8 cellular contexts compared by ENCODE assay signal in the genomic region with DNA sequence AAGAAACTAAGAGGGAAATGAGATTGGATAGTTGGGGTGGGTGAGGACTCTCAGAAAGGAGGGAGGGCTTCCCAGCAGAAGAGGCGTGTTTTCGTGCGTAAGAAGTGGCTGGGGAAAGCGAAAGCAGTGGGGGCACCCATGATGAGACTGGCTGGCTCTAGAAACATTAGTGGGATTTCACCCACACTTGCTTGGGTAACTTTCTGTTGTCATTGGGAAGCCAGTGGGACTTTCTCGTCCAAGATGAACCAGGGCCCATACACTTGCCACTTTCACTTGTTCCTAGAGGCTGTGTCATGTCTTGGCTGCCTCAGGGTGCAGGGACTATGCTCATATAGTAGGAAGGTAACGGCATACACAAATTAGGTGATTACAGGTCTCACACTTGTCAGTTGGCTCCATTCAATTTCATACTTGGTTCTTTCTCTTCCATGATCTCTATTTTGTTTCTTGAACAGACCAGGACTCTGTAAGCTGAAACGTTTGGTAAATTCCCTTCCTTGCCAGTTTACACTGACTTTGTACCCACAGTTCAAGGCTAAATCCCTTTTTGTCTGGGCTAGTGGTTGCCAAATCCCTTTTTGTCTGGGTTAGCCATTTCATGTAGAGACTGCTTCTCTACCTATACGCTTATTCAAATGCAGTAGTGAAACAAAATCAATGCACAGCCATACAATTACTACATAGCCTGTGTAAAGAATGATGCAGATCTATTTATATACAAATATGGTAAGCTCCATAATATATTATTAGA.
DNase-seq lines count a peak whose midpoint lies in the region; ATAC-seq and TF ChIP-seq lines count a peak whose summit lies in the region.

No MANE protein-coding gene starts in this region.

- TF ChIP-seq POLR2A in GM18505 (IDR thresholded peaks at IDR 0.05; ENCODE audit: borderline replicate concordance, extremely low read depth, insufficient read depth, insufficient read length): peak; percentile 32

- DNase-seq in activated T-cell treated with anti-CD3 and anti-CD28 coated beads for 48 hours (ENCODE audit: low read depth) (peak; percentile 33), hypothalamus (lab: John Stamatoyannopoulos, UW) (no peak), NCI-H1436 treated with DMSO at 0.1 percent for 48 hours (lab: John Stamatoyannopoulos, UW) (no peak), NCI-H2029 (lab: John Stamatoyannopoulos, UW) (no peak), putamen (ENCODE audit: low spot score) (no peak)
- DNase-seq in stimulated activated CD4-positive, alpha-beta T cell treated with anti-CD3 and anti-CD28 coated beads, Interleukin-12 subunit alpha, Interleukin-12 subunit beta, amount 100 ng/mL, for 48 hours (ENCODE audit: low read depth in 2 of 3, low spot score in 1 of 3): peak; percentile 32 to 62 (median 41)

- ATAC-seq in GM18505 (IDR thresholded peaks at IDR 0.05; ENCODE audit: unreplicated experiment) (no peak), HG03097 (IDR thresholded peaks at IDR 0.05; ENCODE audit: low FRiP score, unreplicated experiment) (peak; percentile 42)

Comparison
In these comparisons a context has a peak if more than half of its experiments do, and no peak if none do; other contexts are left out.
1. DNase-seq: peak in activated T-cell treated with anti-CD3 and anti-CD28 coated beads for 48 hours (single experiment) and stimulated activated CD4-positive, alpha-beta T cell treated with anti-CD3 and anti-CD28 coated beads, Interleukin-12 subunit alpha, Interleukin-12 subunit beta, amount 100 ng/mL, for 48 hours (3 of 3); none in hypothalamus (0 of 51), NCI-H1436 treated with DMSO at 0.1 percent for 48 hours (single experiment), NCI-H2029 (single experiment) and putamen (single experiment).